24 cellular contexts compared by ENCODE assay signal in genomic region chr5:40757400-40757799, GRCh38. TPM values are rescaled to one million over a fixed set of nuclear protein-coding genes. Genes with fewer than 3 reads are reported as not detected.
DNase-seq lines count a peak whose midpoint lies in the region; ATAC-seq, FAIRE-seq and TF ChIP-seq lines count a peak whose summit lies in the region.
"Had no signal": no experiment of that assay in that cellular context is flagged by ENCODE, and none has a peak within 500 bp of the region (broad histone marks: within the 10 kb centered on the region; RNA-seq: fewer than 3 reads in every experiment).

No MANE protein-coding gene starts in this region.

- H3K79me2 ChIP-seq in HepG2 (ENCODE audit: insufficient read depth, low read length) (peaks cover 22% of the 10 kb centered on the region), PC-3 (ENCODE audit: low read length) (peaks cover 23% of the 10 kb centered on the region)

- WGBS in HepG2 (ENCODE audit: low lambda C conversion rate): 96% methylated on average over 2 of the region's 2 CpGs
- WGBS in right lobe of liver (ENCODE audit: insufficient coverage, low coverage, low lambda C conversion rate, missing lambda C conversion rate): 97% methylated on average over 2 of the region's 2 CpGs
- 89 to 94% methylated on average over 2 of the region's 2 CpGs for WGBS in body of pancreas, 2 donors
- WGBS in small intestine, 3 donors: 97 to 98% (median 97%) methylated on average over 2 of the region's 2 CpGs

- intact Hi-C loops in HepG2 (cut with micrococcal nuclease; ENCODE audit: unreplicated experiment) (no loop called here), right lobe of liver (cut with DNase I) (loop anchor here in 1 of 2 donors (5.0 kb wide), 1 partner anchor 75 kb away; no protein-coding TSS in a partner anchor), PC-3 (cut with micrococcal nuclease) (loop anchor here (2.0 kb wide), 1 partner anchor 17 kb away; no protein-coding TSS in a partner anchor), body of pancreas (cut with DNase I) (no loop called here)

- H3K27me3 ChIP-seq in HepG2 (ENCODE audit: control insufficient read depth in 1 of 2, insufficient read depth in 2 of 2, low read length in 2 of 2) (no peaks in the 10 kb centered on the region; a peak in 1 of 5 replicates), right lobe of liver (no peaks in the 10 kb centered on the region), PC-3 (ENCODE audit: low read length) (no peaks in the 10 kb centered on the region), body of pancreas (no peaks in the 10 kb centered on the region), small intestine (ENCODE audit: control insufficient read depth in 2 of 2, insufficient read depth in 2 of 2, low read length in 2 of 2) (no peaks in the 10 kb centered on the region)
- H3K27me3 ChIP-seq: SJSA1 had no signal

- TF ChIP-seq EP300 in HepG2 (IDR thresholded peaks at IDR 0.05; ENCODE audit: low read depth in 2 of 2, low read length in 2 of 2) (no peak), HepG2 (CRISPR knock-in tag; IDR thresholded peaks at IDR 0.05; ENCODE audit: borderline replicate concordance) (no peak)

- TF ChIP-seq RAD21 in HepG2 (CRISPR knock-in tag; IDR thresholded peaks at IDR 0.05): no peak

- H4K20me1 ChIP-seq in HepG2 (ENCODE audit: insufficient read depth, low read length) (no peaks in the 10 kb centered on the region), PC-3 (ENCODE audit: low read length) (no peaks in the 10 kb centered on the region)

- H3K9me3 ChIP-seq in HepG2 (ENCODE audit: low read length) (no peaks in the 10 kb centered on the region), right lobe of liver (no peaks in the 10 kb centered on the region), HEK293 (ENCODE audit: control insufficient read depth, insufficient read depth, low read depth, low read length) (no peaks in the 10 kb centered on the region), PC-3 (ENCODE audit: low read length) (no peaks in the 10 kb centered on the region), body of pancreas (no peaks in the 10 kb centered on the region), small intestine (ENCODE audit: control insufficient read depth, low read depth) (no peaks in the 10 kb centered on the region)
- H3K9me3 ChIP-seq: SJSA1 had no signal

- H3K36me3 Mint-ChIP-seq in nephron (ENCODE audit: low read depth): peaks cover 28% of the 10 kb centered on the region

- H3K9me3 Mint-ChIP-seq in nephron: no peaks in the 10 kb centered on the region

- BruUV-seq in HepG2 (replicated peaks; lab: Mats Ljungman, UMichigan) (no TSS peak), PC-3 (replicated peaks; lab: Mats Ljungman, UMichigan) (no TSS peak)

- POLR2A ChIA-PET in HepG2 (lab: Yijun Ruan, JAX): no interaction called here
- POLR2A ChIA-PET in HEK293 (lab: Yijun Ruan, JAX): interaction anchor here (0.7 kb wide), 1 partner anchor 70 kb away, joined by 4 read pairs; no protein-coding TSS in a partner anchor
- POLR2A ChIA-PET in PC-3 (lab: Charles Lee; ENCODE audit: unreplicated experiment): no interaction called here

- H3K9me2 ChIP-seq in PC-3 (replicated peaks; ENCODE audit: low read length): no peaks in the 10 kb centered on the region

- H3K9ac ChIP-seq in HepG2 (ENCODE audit: insufficient read depth, low read depth, low read length) (no peak overlapping the region), PC-3 (ENCODE audit: low read length) (no peak overlapping the region)

- H3K36me3 ChIP-seq in HepG2 (replicated peaks in 1 of 2; ENCODE audit: control insufficient read depth in 1 of 2, insufficient read depth in 2 of 2, low read length in 2 of 2) (peaks cover 0 to 12% of the 10 kb centered on the region in 2 experiments; a peak in 2 of 5 replicates), right lobe of liver (peaks cover 0 to 13% (median 7%) of the 10 kb centered on the region in 4 donors), HEK293 (ENCODE audit: control insufficient read depth in 2 of 2, insufficient read depth in 1 of 2, low read length in 2 of 2) (peaks cover 11 to 14% of the 10 kb centered on the region in 2 experiments), PC-3 (ENCODE audit: low read depth, low read length) (peaks cover 17% of the 10 kb centered on the region), body of pancreas (replicated peaks in 1 of 2; ENCODE audit: insufficient read depth in 1 of 2, low read depth in 2 of 2) (peaks cover 0 to 5% of the 10 kb centered on the region in 2 donors), small intestine (ENCODE audit: control insufficient read depth in 2 of 2, insufficient read depth in 2 of 2, low read length in 2 of 2) (no peaks in the 10 kb centered on the region)

- H3K4me1 ChIP-seq in HepG2 (ENCODE audit: insufficient read depth, low read length) (peaks cover 21% of the 10 kb centered on the region), right lobe of liver (peaks cover 0 to 8% (median 4%) of the 10 kb centered on the region in 4 donors), HEK293 (ENCODE audit: control insufficient read depth, insufficient read depth, low read length) (0 out of 2 replicates have a peak, but pooled peaks cover 4% of the 10 kb centered on the region), PC-3 (ENCODE audit: insufficient read depth, low read length) (peaks cover 10% of the 10 kb centered on the region), body of pancreas (peaks cover 14% of the 10 kb centered on the region), small intestine (ENCODE audit: control insufficient read depth in 2 of 2, insufficient read depth in 1 of 2, low read depth in 1 of 2, low read length in 1 of 2) (no peaks in the 10 kb centered on the region)

- peaks cover 6% of the 10 kb centered on the region for H3K4me1 Mint-ChIP-seq in nephron

- no peak overlapping the region for H3K27ac ChIP-seq in HepG2 (ENCODE audit: extremely low read length, insufficient read depth, low read length)
- no peak overlapping the region for H3K27ac ChIP-seq in right lobe of liver
- no peak overlapping the region for H3K27ac ChIP-seq in HEK293 (ENCODE audit: extremely low read depth, low read depth, low read length)
- no peak overlapping the region for H3K27ac ChIP-seq in PC-3 (ENCODE audit: low read length)
- H3K27ac ChIP-seq in body of pancreas: no peak overlapping the region
- no peak overlapping the region for H3K27ac ChIP-seq in small intestine (ENCODE audit: low read depth in 1 of 2, low read length in 1 of 2)
- H3K27ac ChIP-seq: C4-2B, SJSA1 had no signal

- TF ChIP-seq POLR2A in HepG2 (IDR thresholded peaks at IDR 0.05; ENCODE audit: insufficient read depth in 1 of 2, low read depth in 2 of 2, low read length in 2 of 2) (no peak), right lobe of liver (IDR thresholded peaks at IDR 0.05) (no peak), body of pancreas (IDR thresholded peaks at IDR 0.05) (no peak)

- H3K4me3 ChIP-seq in HepG2 (replicated peaks in 1 of 3; ENCODE audit: insufficient read depth in 1 of 3, low read depth in 2 of 3, low read length in 3 of 3) (no peak overlapping the region), right lobe of liver (no peak overlapping the region), HEK293 (ENCODE audit: low read depth, low read length) (no peak overlapping the region), PC-3 (ENCODE audit: low read length) (no peak overlapping the region), body of pancreas (no peak overlapping the region), small intestine (ENCODE audit: low read depth in 1 of 2, low read length in 2 of 2) (no peak overlapping the region)
- H3K4me3 ChIP-seq: SJSA1 had no signal

- H3F3A ChIP-seq in PC-3 (ENCODE audit: low read length, unreplicated experiment): peaks cover 4% of the 10 kb centered on the region

- no peaks in the 10 kb centered on the region for H3K27me3 Mint-ChIP-seq in nephron (ENCODE audit: low read depth)
- H3K27me3 Mint-ChIP-seq: B cell had no signal

- FAIRE-seq in HepG2 (lab: Jason Lieb, UNC) (no peak), small intestine (lab: Jason Lieb, UNC) (no peak)
- FAIRE-seq: GM12892, H54 had no signal

- CTCF ChIA-PET in HepG2 (lab: Yijun Ruan, JAX; ENCODE audit: low intra/inter-chr PET ratio, low total read pairs): no interaction called here
- CTCF ChIA-PET in HEK293 (lab: Yijun Ruan, JAX): interaction anchor here (0.6 kb wide), 2 partner anchors 10 to 1054 kb away, joined by 8 read pairs; no protein-coding TSS in a partner anchor
- CTCF ChIA-PET in PC-3 (lab: Charles Lee): no interaction called here

- H2AFZ ChIP-seq in HepG2 (ENCODE audit: low read length): no peak overlapping the region
- H2AFZ ChIP-seq in PC-3 (ENCODE audit: low read length): no peak overlapping the region

- ATAC-seq in HepG2 (no peak), right lobe of liver (no peak), PC-3 (no peak), body of pancreas (no peak)

- H3K27ac Mint-ChIP-seq in nephron: no peak overlapping the region
- H3K27ac Mint-ChIP-seq: B cell had no signal

- DNase-seq in HepG2 (ENCODE audit: low spot score) (no peak), right lobe of liver (no peak), PC-3 (no peak), body of pancreas (no peak), small intestine (no peak)
- DNase-seq: DMS153, DND-41, KBM-7, MV-4-11, NCI-H1105, NCI-H1436 treated with DMSO at 0.1 percent for 48 hours, NCI-H187 treated with DMSO at 0.1 percent for 48 hours, NCI-H2107, NCI-H2227 treated with DMSO at 0.1 percent for 48 hours, NCI-H526 treated with DMSO at 0.1 percent for 48 hours, Right ventricle myocardium superior, RPMI8226 had no signal

- no peak for TF ChIP-seq CTCF in HepG2 (CRISPR knock-in tag; IDR thresholded peaks at IDR 0.05)
- no peak for TF ChIP-seq CTCF in right lobe of liver (IDR thresholded peaks at IDR 0.05)
- TF ChIP-seq CTCF in HEK293 (tag by site-specific recombination; IDR thresholded peaks at IDR 0.05): no peak
- TF ChIP-seq CTCF in nephron (IDR thresholded peaks at IDR 0.05; ENCODE audit: unreplicated experiment in 3 of 3): no peak
- no peak for TF ChIP-seq CTCF in PC-3 (conservative IDR thresholded peaks at IDR 0.05; ENCODE audit: low read depth, low read length)
- no peak for TF ChIP-seq CTCF in body of pancreas (IDR thresholded peaks at IDR 0.05)

- peak overlapping the region; percentile 37 to 73 (median 63) for H3K4me3 Mint-ChIP-seq in nephron
- H3K4me3 Mint-ChIP-seq: B cell had no signal

- H3K4me2 ChIP-seq in HepG2 (ENCODE audit: low read depth, low read length) (no peak overlapping the region), PC-3 (ENCODE audit: low read length) (no peak overlapping the region)

- in situ Hi-C loops in HepG2 (cut with HindIII; ENCODE audit: extremely low pct_ligation_motif_present, low pct_unique_long_range_greater_than_20kb): loop anchor here (5.0 kb wide), 2 partner anchors 75 to 120 kb away; no protein-coding TSS in a partner anchor

RNA-seq across cellular contexts. Expression of gene TTC33, which starts 1.6 kb away (rescaled TPM):
- total RNA-seq in HepG2 (2016; rRNA removed; fragmentation: Illumina TruSeq; extraction: Trizol) (20.0 and 37.9 TPM in 2 replicates), right lobe of liver (1 to 10 TPM; 5.6 to 9.2 (median 7.0) TPM), PC-3 (2014; rRNA removed) (9.0 and 11.6 TPM in 2 replicates), body of pancreas (1 to 10 TPM; 2.3 to 9.3 TPM)
- total RNA-seq in HepG2 (2016; cell fraction: cytosol; rRNA removed; fragmentation: Illumina TruSeq; extraction: Trizol; ENCODE audit: low read depth): 1.3 and 1.7 TPM in 2 replicates
- 18.6 and 39.1 TPM in 2 replicates for total RNA-seq in HepG2 (2016; cell fraction: insoluble cytoplasmic fraction; rRNA removed; fragmentation: Illumina TruSeq; extraction: Trizol)
- total RNA-seq in HepG2 (2016; cell fraction: membrane; rRNA removed; fragmentation: Illumina TruSeq; extraction: Trizol): 4.6 and 4.8 TPM in 2 replicates
- 9.9 and 10.9 TPM in 2 replicates for total RNA-seq in HepG2 (2016; cell fraction: nucleus; rRNA removed; fragmentation: Illumina TruSeq; extraction: Trizol)
- polyA plus RNA-seq in HepG2 (2011; rRNA removed) (3.8 and 4.5 TPM in 2 replicates), small intestine (1 to 10 TPM; 8.0 to 9.4 (median 8.4) TPM)
- polyA plus RNA-seq in HepG2 (2011; cell fraction: cytosol; rRNA removed): 1.4 and 2.4 TPM in 2 replicates
- polyA plus RNA-seq in HepG2 (2011; cell fraction: nucleus; rRNA removed): 1.2 and 2.1 TPM in 2 replicates
- polyA plus RNA-seq in HepG2 (2012): 9.7 and 10.0 TPM in 2 replicates
- 0.32 and 0.58 TPM in 2 replicates for polyA plus RNA-seq in HepG2 (2016; cell fraction: cytosol; fragmentation: Illumina TruSeq; extraction: Trizol; ENCODE audit: low read depth)
- polyA plus RNA-seq in HepG2 (2016; cell fraction: insoluble cytoplasmic fraction; fragmentation: Illumina TruSeq; extraction: Trizol; ENCODE audit: low read depth): 21.9 and 22.3 TPM in 2 replicates
- polyA plus RNA-seq in HepG2 (2016; cell fraction: membrane; fragmentation: Illumina TruSeq; extraction: Trizol; ENCODE audit: low read depth): 1.8 and 2.1 TPM in 2 replicates
- 8.5 and 9.4 TPM in 2 replicates for polyA plus RNA-seq in HepG2 (2016; cell fraction: nucleus; fragmentation: Illumina TruSeq; extraction: Trizol; ENCODE audit: insufficient read depth, low read depth)
- 1.7 and 4.1 TPM in 2 replicates for polyA minus RNA-seq in HepG2 (2011; rRNA and poly(A)+ RNA removed; ENCODE audit: low replicate concordance)
- 7.9 and 11.0 TPM in 2 replicates for polyA minus RNA-seq in HepG2 (2011; cell fraction: cytosol; rRNA and poly(A)+ RNA removed)
- 12.5 and 17.9 TPM in 2 replicates for polyA minus RNA-seq in HepG2 (2011; cell fraction: nucleus; rRNA and poly(A)+ RNA removed)

RNA-seq across cellular contexts. Expression of gene PRKAA1, which starts 40.8 kb away (rescaled TPM):
- total RNA-seq in HepG2 (2016; rRNA removed; fragmentation: Illumina TruSeq; extraction: Trizol) (58.0 and 78.7 TPM in 2 replicates), right lobe of liver (10 to 100 TPM; 36.7 to 82.4 (median 69.9) TPM), PC-3 (2014; rRNA removed) (84.5 and 86.0 TPM in 2 replicates), body of pancreas (10 to 100 TPM; 53.2 to 70.9 TPM)
- total RNA-seq in HepG2 (2016; cell fraction: cytosol; rRNA removed; fragmentation: Illumina TruSeq; extraction: Trizol; ENCODE audit: low read depth): 31.0 and 34.0 TPM in 2 replicates
- 56.3 and 76.7 TPM in 2 replicates for total RNA-seq in HepG2 (2016; cell fraction: insoluble cytoplasmic fraction; rRNA removed; fragmentation: Illumina TruSeq; extraction: Trizol)
- total RNA-seq in HepG2 (2016; cell fraction: membrane; rRNA removed; fragmentation: Illumina TruSeq; extraction: Trizol): 28.2 and 36.2 TPM in 2 replicates
- 48.6 and 60.5 TPM in 2 replicates for total RNA-seq in HepG2 (2016; cell fraction: nucleus; rRNA removed; fragmentation: Illumina TruSeq; extraction: Trizol)
- polyA plus RNA-seq in HepG2 (2011; rRNA removed) (29.0 and 36.6 TPM in 2 replicates), small intestine (10 to 100 TPM; 22.7 to 34.9 (median 25.9) TPM)
- polyA plus RNA-seq in HepG2 (2011; cell fraction: cytosol; rRNA removed): 10.5 and 18.5 TPM in 2 replicates
- polyA plus RNA-seq in HepG2 (2011; cell fraction: nucleus; rRNA removed): 38.2 and 50.6 TPM in 2 replicates
- 39.5 and 51.9 TPM in 2 replicates for polyA plus RNA-seq in HepG2 (2012)
- 1.4 and 1.5 TPM in 2 replicates for polyA plus RNA-seq in HepG2 (2016; cell fraction: cytosol; fragmentation: Illumina TruSeq; extraction: Trizol; ENCODE audit: low read depth)
- polyA plus RNA-seq in HepG2 (2016; cell fraction: insoluble cytoplasmic fraction; fragmentation: Illumina TruSeq; extraction: Trizol; ENCODE audit: low read depth): 32.4 and 34.1 TPM in 2 replicates
- polyA plus RNA-seq in HepG2 (2016; cell fraction: membrane; fragmentation: Illumina TruSeq; extraction: Trizol; ENCODE audit: low read depth): 3.2 and 4.1 TPM in 2 replicates
- 61.0 and 74.0 TPM in 2 replicates for polyA plus RNA-seq in HepG2 (2016; cell fraction: nucleus; fragmentation: Illumina TruSeq; extraction: Trizol; ENCODE audit: insufficient read depth, low read depth)
- polyA minus RNA-seq in HepG2 (2011; rRNA and poly(A)+ RNA removed; ENCODE audit: low replicate concordance): 12.8 and 19.6 TPM in 2 replicates
- 42.8 and 49.6 TPM in 2 replicates for polyA minus RNA-seq in HepG2 (2011; cell fraction: cytosol; rRNA and poly(A)+ RNA removed)
- polyA minus RNA-seq in HepG2 (2011; cell fraction: nucleus; rRNA and poly(A)+ RNA removed): 88.8 and 97.3 TPM in 2 replicates
